8 cellular contexts compared by ENCODE assay signal in genomic region chr6:111872521-111873177, GRCh38. TPM values are rescaled to one million over a fixed set of nuclear protein-coding genes. Genes with fewer than 3 reads are reported as not detected.
DNase-seq lines count a peak whose midpoint lies in the region; ATAC-seq, FAIRE-seq and TF ChIP-seq lines count a peak whose summit lies in the region.

No MANE protein-coding gene starts in this region.

- peaks cover 43% of the 10 kb centered on the region for H3K4me1 Mint-ChIP-seq in activated T-cell treated with anti-CD3 and anti-CD28 coated beads, Interleukin-2, amount 50 U/mL, for 4 hours (ENCODE audit: low read depth)
- H3K4me1 Mint-ChIP-seq in neural progenitor cell = peaks cover 30% of the 10 kb centered on the region

- peak overlapping the region; percentile 33 for H3K9ac ChIP-seq in neural progenitor cell

- no peaks in the 10 kb centered on the region for H3K9me3 ChIP-seq in neural progenitor cell (ENCODE audit: low read depth)
- no peaks in the 10 kb centered on the region for H3K9me3 ChIP-seq in testis

- peaks cover 37% of the 10 kb centered on the region for H3F3A ChIP-seq in neural progenitor cell (ENCODE audit: low read depth)

- intact Hi-C loops in testis (cut with DNase I; ENCODE audit: low total_unique reads) = loop anchor here (5.0 kb wide), 1 partner anchor 170 kb away; no protein-coding TSS in a partner anchor

- H3K36me3 Mint-ChIP-seq in activated T-cell treated with anti-CD3 and anti-CD28 coated beads, Interleukin-2, amount 50 U/mL, for 4 hours (ENCODE audit: insufficient read depth) = peaks cover 21% of the 10 kb centered on the region
- peaks cover 4% of the 10 kb centered on the region for H3K36me3 Mint-ChIP-seq in neural progenitor cell

- H3K36me3 ChIP-seq in neural progenitor cell (no peaks in the 10 kb centered on the region), testis (ENCODE audit: low read depth, missing control alignments) (no peaks in the 10 kb centered on the region)

- DNase-seq in GM12891 (ENCODE audit: insufficient read length, low spot score) = peak; percentile 25
- DNase-seq in NCI-H2171 treated with DMSO at 0.1 percent for 48 hours (lab: John Stamatoyannopoulos, UW) = peak; percentile 75
- DNase-seq in activated T-cell treated with anti-CD3 and anti-CD28 coated beads, Interleukin-2, amount 50 U/mL, for 4 hours = peak; percentile 75
- peak; percentile 64 for DNase-seq in fibroblast of pulmonary artery (ENCODE audit: low read depth)
- DNase-seq in neural progenitor cell (ENCODE audit: low spot score) = peak; percentile 77
- peak; percentile 46 for DNase-seq in testis

- peaks cover 51% of the 10 kb centered on the region for H3K79me2 ChIP-seq in neural progenitor cell (ENCODE audit: low read depth)

- FAIRE-seq in GM12891 (lab: Jason Lieb, UNC) = no peak

- H3K27me3 ChIP-seq in neural progenitor cell (peaks cover 19% of the 10 kb centered on the region), testis (no peaks in the 10 kb centered on the region)

- H3K4me2 ChIP-seq in neural progenitor cell = peak overlapping the region; percentile 98

- no peaks in the 10 kb centered on the region for H3K9me3 Mint-ChIP-seq in activated T-cell treated with anti-CD3 and anti-CD28 coated beads, Interleukin-2, amount 50 U/mL, for 4 hours
- H3K9me3 Mint-ChIP-seq in neural progenitor cell = no peaks in the 10 kb centered on the region

- ATAC-seq in HG02623 (IDR thresholded peaks at IDR 0.05; ENCODE audit: unreplicated experiment) (peak; percentile 12), GM18870 (IDR thresholded peaks at IDR 0.05; ENCODE audit: unreplicated experiment) (no peak)
- ATAC-seq in activated T-cell treated with anti-CD3 and anti-CD28 coated beads, Interleukin-2, amount 50 U/mL, for 4 hours = peak; percentile 30 to 31

- H3K27ac Mint-ChIP-seq in neural progenitor cell = no peak overlapping the region

- peak overlapping the region; percentile 79 for H3K4me3 ChIP-seq in fibroblast of pulmonary artery (replicated peaks; ENCODE audit: low read depth, low read length)
- peak overlapping the region; percentile 55 for H3K4me3 ChIP-seq in neural progenitor cell
- H3K4me3 ChIP-seq in testis = peak overlapping the region; percentile 76 to 79

- TF ChIP-seq POLR2A in GM12891 (IDR thresholded peaks at IDR 0.05; ENCODE audit: low read depth, low read length) (no peak), testis (IDR thresholded peaks at IDR 0.05) (no peak)

- peaks cover 37% of the 10 kb centered on the region for H3K4me1 ChIP-seq in neural progenitor cell
- H3K4me1 ChIP-seq in testis = peaks cover 12% of the 10 kb centered on the region

- H2AFZ ChIP-seq in neural progenitor cell (replicated peaks) = peak overlapping the region; percentile 73

- peaks cover 33% of the 10 kb centered on the region for H4K20me1 ChIP-seq in neural progenitor cell (ENCODE audit: low read depth)

- TF ChIP-seq CTCF in fibroblast of pulmonary artery (IDR thresholded peaks at IDR 0.05; ENCODE audit: low read length, missing control alignments) = no peak
- TF ChIP-seq CTCF in neural progenitor cell (IDR thresholded peaks at IDR 0.05) = peak; percentile 8
- no peak for TF ChIP-seq CTCF in testis (IDR thresholded peaks at IDR 0.05)

- 0 to 1% methylated on average over 8 to 18 of the region's 78 CpGs for WGBS in testis, 2 donors

- H3K4me3 Mint-ChIP-seq in activated T-cell treated with anti-CD3 and anti-CD28 coated beads, Interleukin-2, amount 50 U/mL, for 4 hours = peak overlapping the region; percentile 98
- peak overlapping the region; percentile 96 for H3K4me3 Mint-ChIP-seq in neural progenitor cell

- H3K27ac ChIP-seq in neural progenitor cell (peak overlapping the region; percentile 69), testis (peak overlapping the region; percentile 63 to 79)

- no peaks in the 10 kb centered on the region for H3K27me3 Mint-ChIP-seq in activated T-cell treated with anti-CD3 and anti-CD28 coated beads, Interleukin-2, amount 50 U/mL, for 4 hours (ENCODE audit: low read depth)
- peaks cover 8% of the 10 kb centered on the region for H3K27me3 Mint-ChIP-seq in neural progenitor cell (ENCODE audit: insufficient read depth, low read depth)

TF ChIP-seq in GM12891, 5 proteins besides CTCF, POLR2A, EP300 and RAD21:
- TF ChIP-seq TAF1 (IDR thresholded peaks at IDR 0.05; ENCODE audit: low read depth, low read length) = no peak
- TF ChIP-seq SPI1 (IDR thresholded peaks at IDR 0.05; ENCODE audit: low read depth, low read length) = no peak
- TF ChIP-seq POLR2AphosphoS5 (IDR thresholded peaks at IDR 0.05; ENCODE audit: low read depth, low read length) = no peak
- no peak for TF ChIP-seq POU2F2 (IDR thresholded peaks at IDR 0.05; ENCODE audit: low read depth, low read length)
- no peak for TF ChIP-seq PAX5 (IDR thresholded peaks at IDR 0.05; ENCODE audit: insufficient read depth, low read length, severe bottlenecking)

RNA-seq across cellular contexts. Expression of gene FYN, which starts 0.6 kb away (rescaled TPM):
- polyA plus RNA-seq in GM12891 (2012; ENCODE audit: low read depth, missing spikeins) = 15.3 TPM
- 100 to 1,000 TPM; 481 to 505 (median 485) TPM for total RNA-seq in activated T-cell treated with anti-CD3 and anti-CD28 coated beads, Interleukin-2, amount 50 U/mL, for 4 hours
- total RNA-seq in neural progenitor cell (ENCODE audit: low replicate concordance) (149 and 167 TPM in 2 replicates), testis (100 to 1,000 TPM; 104 to 145 TPM)
- 74.0 TPM for polyA plus RNA-seq in testis (ENCODE audit: insufficient read depth, low read depth, low replicate concordance)

Comparison
In these comparisons a context has a peak if more than half of its experiments do, and no peak if none do; other contexts are left out.
1. DNase-seq: peak in every context shown above with its lines; median percentile 77 in neural progenitor cell; 75 in NCI-H2171 treated with DMSO at 0.1 percent for 48 hours; 75 in activated T-cell treated with anti-CD3 and anti-CD28 coated beads, Interleukin-2, amount 50 U/mL, for 4 hours; 64 in fibroblast of pulmonary artery; 46 in testis; 25 in GM12891.